ENCODE assay signal across 10 cellular contexts in genomic region chr15:68586274-68586961, GRCh38. TPM values are rescaled to one million over a fixed set of nuclear protein-coding genes. Genes with fewer than 3 reads are reported as not detected.
DNase-seq lines count a peak whose midpoint lies in the region; ATAC-seq, FAIRE-seq and TF ChIP-seq lines count a peak whose summit lies in the region.
"Had no signal": no experiment of that assay in that cellular context is flagged by ENCODE, and none has a peak within 500 bp of the region (broad histone marks: within the 10 kb centered on the region; RNA-seq: fewer than 3 reads in every experiment).

No MANE protein-coding gene starts in this region.

- H3K4me1 Mint-ChIP-seq in activated naive CD8-positive, alpha-beta T cell treated with anti-CD3 and anti-CD28 coated beads for 36 hours: peaks cover 24% of the 10 kb centered on the region
- H3K4me1 Mint-ChIP-seq: central memory CD8-positive, alpha-beta T cell had no signal

- no peaks in the 10 kb centered on the region for H3K36me3 ChIP-seq in keratinocyte (ENCODE audit: control insufficient read depth in 2 of 2, extremely low read depth in 1 of 2, insufficient read depth in 2 of 2, low read length in 2 of 2)

- no peaks in the 10 kb centered on the region for H3K79me2 ChIP-seq in keratinocyte (ENCODE audit: control insufficient read depth, insufficient read depth, low read length)

- ATAC-seq in HG03469 (IDR thresholded peaks at IDR 0.05; ENCODE audit: unreplicated experiment) (no peak), HG03135 (IDR thresholded peaks at IDR 0.05; ENCODE audit: unreplicated experiment) (no peak), HG03565 (IDR thresholded peaks at IDR 0.05; ENCODE audit: unreplicated experiment) (no peak)

- dilution Hi-C loops in keratinocyte (cut with MboI; ENCODE audit: extremely low pct_ligation_motif_present, low sequenced_read_pairs): no loop called here

- no peak overlapping the region for H3K4me3 Mint-ChIP-seq in activated naive CD8-positive, alpha-beta T cell treated with anti-CD3 and anti-CD28 coated beads for 36 hours
- H3K4me3 Mint-ChIP-seq: central memory CD8-positive, alpha-beta T cell had no signal

- H3K27ac ChIP-seq in keratinocyte (ENCODE audit: control insufficient read depth, insufficient read depth, low read length): no peak overlapping the region

- no peaks in the 10 kb centered on the region for H3K9me3 Mint-ChIP-seq in activated naive CD8-positive, alpha-beta T cell treated with anti-CD3 and anti-CD28 coated beads for 36 hours
- H3K9me3 Mint-ChIP-seq: central memory CD8-positive, alpha-beta T cell had no signal

- peak; percentile 95 for FAIRE-seq in keratinocyte (lab: Jason Lieb, UNC)

- H2AFZ ChIP-seq in keratinocyte (ENCODE audit: control insufficient read depth, low read length): no peak overlapping the region

- no peaks in the 10 kb centered on the region for H3K9me3 ChIP-seq in keratinocyte (ENCODE audit: control insufficient read depth, low read depth, low read length)

- no peaks in the 10 kb centered on the region for H3K9me1 ChIP-seq in keratinocyte (ENCODE audit: control insufficient read depth, extremely low read depth, insufficient read depth, low read length)

- H3K27ac Mint-ChIP-seq in activated naive CD8-positive, alpha-beta T cell treated with anti-CD3 and anti-CD28 coated beads for 36 hours: peak overlapping the region; percentile 54

- H4K20me1 ChIP-seq in keratinocyte (ENCODE audit: control insufficient read depth, extremely low read depth, insufficient read depth, low read length): no peaks in the 10 kb centered on the region

- DNase-seq in A172 (ENCODE audit: low spot score) (peak; percentile 94), GM04504 (ENCODE audit: low read depth) (peak; percentile 66), keratinocyte (ENCODE audit: low read depth, low spot score) (peak; percentile 45), occipital lobe (lab: John Stamatoyannopoulos, UW) (no peak)
- DNase-seq in activated naive CD8-positive, alpha-beta T cell treated with anti-CD3 and anti-CD28 coated beads for 36 hours: no peak

- TF ChIP-seq CTCF in keratinocyte (optimal IDR thresholded peaks at IDR 0.05 in 1 of 3, IDR thresholded peaks at IDR 0.05 in 1 of 3, conservative IDR thresholded peaks at IDR 0.05 in 1 of 3; ENCODE audit: extremely low read depth in 1 of 3, insufficient read depth in 2 of 3, low read length in 3 of 3): no peak

- no peaks in the 10 kb centered on the region for H3K27me3 ChIP-seq in keratinocyte (ENCODE audit: control insufficient read depth, extremely low read depth, insufficient read depth, low read length)

- H3K4me3 ChIP-seq in keratinocyte (ENCODE audit: control insufficient read depth in 2 of 3, extremely low read depth in 1 of 3, insufficient read depth in 2 of 3, low read depth in 1 of 3, low read length in 3 of 3): no peak overlapping the region
- H3K4me3 ChIP-seq: lung had no signal

- H3K36me3 Mint-ChIP-seq in activated naive CD8-positive, alpha-beta T cell treated with anti-CD3 and anti-CD28 coated beads for 36 hours: no peaks in the 10 kb centered on the region

- H3K4me1 ChIP-seq in keratinocyte (ENCODE audit: control insufficient read depth, extremely low read depth, insufficient read depth, low read length): peaks cover 15% of the 10 kb centered on the region

- peaks cover 7% of the 10 kb centered on the region for H3K27me3 Mint-ChIP-seq in activated naive CD8-positive, alpha-beta T cell treated with anti-CD3 and anti-CD28 coated beads for 36 hours

- no peak overlapping the region for H3K9ac ChIP-seq in keratinocyte (ENCODE audit: control insufficient read depth, extremely low read depth, insufficient read depth, low read length)

- H3K4me2 ChIP-seq in keratinocyte (ENCODE audit: control insufficient read depth, extremely low read depth, insufficient read depth, low read depth, low read length): peak overlapping the region; percentile 53

RNA-seq across cellular contexts. Expression of gene CORO2B, which starts 7.6 kb away (rescaled TPM):
- total RNA-seq in A172 (2014; rRNA removed; shearing (Covaris generic)): 0.43 and 1.2 TPM in 2 replicates
- not detected for total RNA-seq in activated naive CD8-positive, alpha-beta T cell treated with anti-CD3 and anti-CD28 coated beads for 36 hours
- 0.13 to 0.32 TPM (median 0.18 TPM) in 3 replicates for polyA plus RNA-seq in keratinocyte
- polyA plus RNA-seq in keratinocyte (2011; ENCODE audit: low read depth): not detected
- polyA plus RNA-seq in keratinocyte (2011; cell fraction: cytosol; rRNA removed): 0.26 and 0.27 TPM in 2 replicates
- 0.20 and 0.23 TPM in 2 replicates for polyA plus RNA-seq in keratinocyte (2011; cell fraction: nucleus; rRNA removed)
- polyA plus RNA-seq in keratinocyte (2012; ENCODE audit: low replicate concordance): 0.11 and 0.26 TPM in 2 replicates
- 0.36 to 1.2 TPM in 2 of 3 replicates, not detected in the other for polyA minus RNA-seq in keratinocyte
- 0.58 TPM for polyA minus RNA-seq in keratinocyte (2011; cell fraction: cytosol; rRNA and poly(A)+ RNA removed)
- polyA minus RNA-seq in keratinocyte (2011; cell fraction: nucleus; rRNA and poly(A)+ RNA removed): 0.39 TPM in 1 of 2 replicates, not detected in the other
- total RNA-seq in occipital lobe: 19.8 TPM

Comparison
In these comparisons a context has a peak if more than half of its experiments do, and no peak if none do; other contexts are left out.
1. DNase-seq: peak in A172 (single experiment), GM04504 (single experiment) and keratinocyte (single experiment); none in activated naive CD8-positive, alpha-beta T cell treated with anti-CD3 and anti-CD28 coated beads for 36 hours (single experiment) and occipital lobe (single experiment).